17 cellular contexts compared by ENCODE assay signal in genomic region chrX:63664083-63664482, GRCh38.
DNase-seq lines count a peak whose midpoint lies in the region; ATAC-seq and TF ChIP-seq lines count a peak whose summit lies in the region.
"Had no signal": no experiment of that assay in that cellular context is flagged by ENCODE, and none has a peak within 500 bp of the region (broad histone marks: within the 10 kb centered on the region; RNA-seq: fewer than 3 reads in every experiment).

No MANE protein-coding gene starts in this region.

- ATAC-seq in stimulated activated effector memory CD8-positive, alpha-beta T cell treated with anti-CD3 and anti-CD28 coated beads, Interleukin-12 subunit alpha, Interleukin-12 subunit beta, amount 100 ng/mL, for 72 hours = no peak

- no peak for TF ChIP-seq POLR2A in spleen (IDR thresholded peaks at IDR 0.05)

- peak; percentile 16 for DNase-seq in HFFc6
- no peak for DNase-seq in ascending aorta (ENCODE audit: low spot score in 2 of 2)
- peak; percentile 30 for DNase-seq in fibroblast of pulmonary artery (ENCODE audit: low read depth)
- no peak for DNase-seq in stimulated activated effector memory CD8-positive, alpha-beta T cell treated with anti-CD3 and anti-CD28 coated beads, Interleukin-12 subunit alpha, Interleukin-12 subunit beta, amount 100 ng/mL, for 72 hours (ENCODE audit: low spot score in 2 of 2)
- no peak for DNase-seq in dedifferentiated amniotic fluid mesenchymal stem cell (ENCODE audit: extremely low spot score)
- no peak for DNase-seq in spleen
- no peak for DNase-seq in glomerular visceral epithelial cell (ENCODE audit: extremely low spot score)
- DNase-seq: DMS 273 treated with DMSO at 0.1 percent for 48 hours, H9, Kasumi-1, NCI-H1417, NCI-H1930, NCI-H510A, PC-9, SJCRH30 had no signal

- H3K4me3 ChIP-seq in ascending aorta (no peak overlapping the region), fibroblast of pulmonary artery (replicated peaks; ENCODE audit: low read depth, low read length) (no peak overlapping the region), spleen (no peak overlapping the region)
- H3K4me3 ChIP-seq: PC-9, SJCRH30 had no signal

- no peaks in the 10 kb centered on the region for H3K27me3 Mint-ChIP-seq in HFFc6 (ENCODE audit: insufficient read depth)
- H3K27me3 Mint-ChIP-seq: IgD-negative memory B cell had no signal

- peaks cover 2 to 11% of the 10 kb centered on the region in 2 donors for H3K36me3 ChIP-seq in ascending aorta
- H3K36me3 ChIP-seq in spleen = peaks cover 0 to 48% (median 7%) of the 10 kb centered on the region in 6 donors

- no peak overlapping the region for H3K4me3 Mint-ChIP-seq in HFFc6
- H3K4me3 Mint-ChIP-seq in stimulated activated effector memory CD8-positive, alpha-beta T cell treated with anti-CD3 and anti-CD28 coated beads, Interleukin-12 subunit alpha, Interleukin-12 subunit beta, amount 100 ng/mL, for 72 hours = no peak overlapping the region
- H3K4me3 Mint-ChIP-seq: H9, IgD-negative memory B cell had no signal

- TF ChIP-seq CTCF in HFFc6 (IDR thresholded peaks at IDR 0.05) (no peak), ascending aorta (IDR thresholded peaks at IDR 0.05) (no peak), fibroblast of pulmonary artery (IDR thresholded peaks at IDR 0.05; ENCODE audit: low read length, missing control alignments) (no peak), spleen (IDR thresholded peaks at IDR 0.05 in 8 of 11, conservative IDR thresholded peaks at IDR 0.05 in 3 of 11) (no peak)

- intact Hi-C loops in ascending aorta (cut with DNase I) (loop anchor here (10.0 kb wide), 1 partner anchor 99 kb away; no protein-coding TSS in a partner anchor), spleen (cut with DNase I; ENCODE audit: low total_unique reads) (no loop called here)

- peaks cover 22% of the 10 kb centered on the region for H3K4me1 Mint-ChIP-seq in HFFc6 (ENCODE audit: low read depth)
- H3K4me1 Mint-ChIP-seq in stimulated activated effector memory CD8-positive, alpha-beta T cell treated with anti-CD3 and anti-CD28 coated beads, Interleukin-12 subunit alpha, Interleukin-12 subunit beta, amount 100 ng/mL, for 72 hours = no peaks in the 10 kb centered on the region
- H3K4me1 Mint-ChIP-seq: H9, IgD-negative memory B cell had no signal

- H3K27ac ChIP-seq in ascending aorta (peak overlapping the region; percentile 4 to 48), spleen (no peak overlapping the region)
- H3K27ac ChIP-seq: C4-2B, PC-9, SJCRH30 had no signal

- H3K4me1 ChIP-seq in ascending aorta = no peaks in the 10 kb centered on the region
- no peaks in the 10 kb centered on the region for H3K4me1 ChIP-seq in spleen
- H3K4me1 ChIP-seq: SJCRH30 had no signal

- no peaks in the 10 kb centered on the region for H3K27me3 ChIP-seq in ascending aorta
- H3K27me3 ChIP-seq in spleen (replicated peaks in 1 of 7) = no peaks in the 10 kb centered on the region
- H3K27me3 ChIP-seq: SJCRH30 had no signal

- H3K27ac Mint-ChIP-seq in HFFc6 = peak overlapping the region; percentile 73
- H3K27ac Mint-ChIP-seq in stimulated activated effector memory CD8-positive, alpha-beta T cell treated with anti-CD3 and anti-CD28 coated beads, Interleukin-12 subunit alpha, Interleukin-12 subunit beta, amount 100 ng/mL, for 72 hours = peak overlapping the region; percentile 11
- H3K27ac Mint-ChIP-seq: H9, IgD-negative memory B cell had no signal

- H3K9me3 ChIP-seq in ascending aorta (no peaks in the 10 kb centered on the region), spleen (peaks cover 0 to 3% (median 0%) of the 10 kb centered on the region in 8 donors)
- H3K9me3 ChIP-seq: SJCRH30 had no signal

- peaks cover 10% of the 10 kb centered on the region; the same call in 1 of the 2 replicates for H3K36me3 Mint-ChIP-seq in HFFc6 (ENCODE audit: low read depth)
- H3K36me3 Mint-ChIP-seq in stimulated activated effector memory CD8-positive, alpha-beta T cell treated with anti-CD3 and anti-CD28 coated beads, Interleukin-12 subunit alpha, Interleukin-12 subunit beta, amount 100 ng/mL, for 72 hours = peaks cover 20% of the 10 kb centered on the region

- no peaks in the 10 kb centered on the region for H3K9me3 Mint-ChIP-seq in HFFc6
- no peaks in the 10 kb centered on the region for H3K9me3 Mint-ChIP-seq in stimulated activated effector memory CD8-positive, alpha-beta T cell treated with anti-CD3 and anti-CD28 coated beads, Interleukin-12 subunit alpha, Interleukin-12 subunit beta, amount 100 ng/mL, for 72 hours
- H3K9me3 Mint-ChIP-seq: IgD-negative memory B cell had no signal

- 61 to 100% (median 83%) methylated on average over 1 of the region's 1 CpG for WGBS in spleen, 5 donors

Comparison
In these comparisons a context has a peak if more than half of its experiments do, and no peak if none do; other contexts are left out.
1. DNase-seq: peak in HFFc6 (single experiment) and fibroblast of pulmonary artery (single experiment); none in ascending aorta (0 of 2), stimulated activated effector memory CD8-positive, alpha-beta T cell treated with anti-CD3 and anti-CD28 coated beads, Interleukin-12 subunit alpha, Interleukin-12 subunit beta, amount 100 ng/mL, for 72 hours (0 of 2), dedifferentiated amniotic fluid mesenchymal stem cell (single experiment), spleen (single experiment) and glomerular visceral epithelial cell (single experiment).
2. H3K27ac ChIP-seq: peak in ascending aorta (2 of 2); none in spleen (0 of 8).